ENCODE assay signal across 1 cellular context in genomic region chr20:50930139-50931047, GRCh38.
TF ChIP-seq lines count a peak whose summit lies in the region.

No MANE protein-coding gene starts in this region.

TF ChIP-seq in HepG2, 621 proteins besides CTCF, POLR2A, EP300 and RAD21 (continued from another document and continues in another):
- no peak for TF ChIP-seq FOXO4 (CRISPR knock-in tag; conservative IDR thresholded peaks at IDR 0.05)
- no peak for TF ChIP-seq PRDM15 (CRISPR knock-in tag; IDR thresholded peaks at IDR 0.05)
- TF ChIP-seq RBM22 (optimal IDR thresholded peaks at IDR 0.05; ENCODE audit: low read length): no peak
- no peak for TF ChIP-seq ZBTB1 (CRISPR knock-in tag; IDR thresholded peaks at IDR 0.05; ENCODE audit: borderline replicate concordance)
- TF ChIP-seq MXD1 (CRISPR knock-in tag; IDR thresholded peaks at IDR 0.05): peak; percentile 66; the same call in 1 of the 2 replicates
- no peak for TF ChIP-seq ZBTB20 (CRISPR knock-in tag; IDR thresholded peaks at IDR 0.05; ENCODE audit: borderline replicate concordance, low read depth)
- TF ChIP-seq ZBTB44 (CRISPR knock-in tag; IDR thresholded peaks at IDR 0.05): no peak
- TF ChIP-seq AGO2 (optimal IDR thresholded peaks at IDR 0.05; ENCODE audit: low read depth, low read length): peak; percentile 68
- no peak for TF ChIP-seq ZBTB21 (CRISPR knock-in tag; IDR thresholded peaks at IDR 0.05)
- 0 out of 2 replicates have a peak, but pooled peaks have one; percentile 35 for TF ChIP-seq KLF12 (CRISPR knock-in tag; IDR thresholded peaks at IDR 0.05; ENCODE audit: borderline replicate concordance)
- TF ChIP-seq HMG20B (CRISPR knock-in tag; conservative IDR thresholded peaks at IDR 0.05): no peak
- no peak for TF ChIP-seq NBN (conservative IDR thresholded peaks at IDR 0.05)
- TF ChIP-seq IRF9 (CRISPR knock-in tag; IDR thresholded peaks at IDR 0.05; ENCODE audit: borderline replicate concordance): no peak
- TF ChIP-seq WIZ (CRISPR knock-in tag; IDR thresholded peaks at IDR 0.05): no peak
- TF ChIP-seq TRAFD1 (CRISPR knock-in tag; IDR thresholded peaks at IDR 0.05; ENCODE audit: borderline replicate concordance): 0 out of 2 replicates have a peak, but pooled peaks have one; percentile 52
- 0 out of 2 replicates have a peak, but pooled peaks have one; percentile 32 for TF ChIP-seq FOXO1 (CRISPR knock-in tag; IDR thresholded peaks at IDR 0.05)
- TF ChIP-seq NRL (CRISPR knock-in tag; IDR thresholded peaks at IDR 0.05; ENCODE audit: borderline replicate concordance): 0 out of 2 replicates have a peak, but pooled peaks have one; percentile 16
- TF ChIP-seq ZNF276 (CRISPR knock-in tag; IDR thresholded peaks at IDR 0.05; ENCODE audit: low read depth): no peak
- TF ChIP-seq ZNF225 (CRISPR knock-in tag; IDR thresholded peaks at IDR 0.05): no peak
- no peak for TF ChIP-seq PBX3 (CRISPR knock-in tag; IDR thresholded peaks at IDR 0.05; ENCODE audit: borderline replicate concordance)
- no peak for TF ChIP-seq RFX5 (IDR thresholded peaks at IDR 0.05; ENCODE audit: low read depth, low read length)
- no peak for TF ChIP-seq REL (CRISPR knock-in tag; conservative IDR thresholded peaks at IDR 0.05)
- TF ChIP-seq SAFB2 (CRISPR knock-in tag; IDR thresholded peaks at IDR 0.05; ENCODE audit: borderline replicate concordance, low read depth): no peak
- no peak for TF ChIP-seq ZFP36L2 (CRISPR knock-in tag; IDR thresholded peaks at IDR 0.05)
- TF ChIP-seq ZNF382 (CRISPR knock-in tag; IDR thresholded peaks at IDR 0.05; ENCODE audit: borderline replicate concordance): no peak
- TF ChIP-seq ZMYM2 (CRISPR knock-in tag; IDR thresholded peaks at IDR 0.05): no peak
- TF ChIP-seq ZNF460 (CRISPR knock-in tag; IDR thresholded peaks at IDR 0.05; ENCODE audit: borderline replicate concordance): no peak
- TF ChIP-seq ZNF503 (CRISPR knock-in tag; IDR thresholded peaks at IDR 0.05): no peak
- 0 out of 2 replicates have a peak, but pooled peaks have one; percentile 23 for TF ChIP-seq KDM2A (CRISPR knock-in tag; IDR thresholded peaks at IDR 0.05; ENCODE audit: borderline replicate concordance, low read depth)
- no peak for TF ChIP-seq MBD4 (IDR thresholded peaks at IDR 0.05; ENCODE audit: borderline replicate concordance, low read length)
- no peak for TF ChIP-seq ELF4 (CRISPR knock-in tag; IDR thresholded peaks at IDR 0.05; ENCODE audit: borderline replicate concordance)
- no peak for TF ChIP-seq ZSCAN22 (CRISPR knock-in tag; IDR thresholded peaks at IDR 0.05)
- no peak for TF ChIP-seq PAX8 (CRISPR knock-in tag; IDR thresholded peaks at IDR 0.05; ENCODE audit: borderline replicate concordance)
- TF ChIP-seq ARHGAP35 (CRISPR knock-in tag; IDR thresholded peaks at IDR 0.05; ENCODE audit: borderline replicate concordance): no peak
- no peak for TF ChIP-seq XBP1 (CRISPR knock-in tag; IDR thresholded peaks at IDR 0.05)
- no peak for TF ChIP-seq GATAD2A (CRISPR knock-in tag; IDR thresholded peaks at IDR 0.05)
- no peak for TF ChIP-seq ZKSCAN5 (CRISPR knock-in tag; IDR thresholded peaks at IDR 0.05)
- no peak for TF ChIP-seq ZNF275 (CRISPR knock-in tag; IDR thresholded peaks at IDR 0.05; ENCODE audit: borderline replicate concordance)
- TF ChIP-seq PHB2 (IDR thresholded peaks at IDR 0.05; ENCODE audit: partially characterized antibody): no peak
- no peak for TF ChIP-seq ZNF207 (IDR thresholded peaks at IDR 0.05; ENCODE audit: borderline replicate concordance)
- TF ChIP-seq DNMT1 (CRISPR knock-in tag; IDR thresholded peaks at IDR 0.05): no peak
- no peak for TF ChIP-seq SMYD3 (CRISPR knock-in tag; IDR thresholded peaks at IDR 0.05)
- no peak for TF ChIP-seq ZNF136 (CRISPR knock-in tag; IDR thresholded peaks at IDR 0.05; ENCODE audit: low read depth)
- TF ChIP-seq THAP11 (CRISPR knock-in tag; IDR thresholded peaks at IDR 0.05): no peak
- TF ChIP-seq ZFP41 (CRISPR knock-in tag; IDR thresholded peaks at IDR 0.05; ENCODE audit: borderline replicate concordance): no peak
- TF ChIP-seq ZNF354B (CRISPR knock-in tag; IDR thresholded peaks at IDR 0.05): no peak
- TF ChIP-seq ZNF597 (CRISPR knock-in tag; IDR thresholded peaks at IDR 0.05): no peak
- TF ChIP-seq ZNF782 (CRISPR knock-in tag; IDR thresholded peaks at IDR 0.05; ENCODE audit: borderline replicate concordance): no peak
- no peak for TF ChIP-seq SNAPC2 (CRISPR knock-in tag; IDR thresholded peaks at IDR 0.05)
- TF ChIP-seq RFX3 (CRISPR knock-in tag; IDR thresholded peaks at IDR 0.05): no peak
- TF ChIP-seq ZZZ3 (CRISPR knock-in tag; IDR thresholded peaks at IDR 0.05; ENCODE audit: borderline replicate concordance): no peak
- peak; percentile 40 for TF ChIP-seq SRSF1 (optimal IDR thresholded peaks at IDR 0.05; ENCODE audit: low read depth, low read length)
